In genomic region chr18:77127769-77128671, GRCh38 we compare ENCODE assay signal across 9 cellular contexts. TPM values are rescaled to one million over a fixed set of nuclear protein-coding genes. Genes with fewer than 3 reads are reported as not detected.
DNase-seq lines count a peak whose midpoint lies in the region; ATAC-seq, FAIRE-seq and TF ChIP-seq lines count a peak whose summit lies in the region.
"Had no signal": no experiment of that assay in that cellular context is flagged by ENCODE, and none has a peak within 500 bp of the region (broad histone marks: within the 10 kb centered on the region; RNA-seq: fewer than 3 reads in every experiment).

No MANE protein-coding gene starts in this region.

- H3K36me3 Mint-ChIP-seq in astrocyte (ENCODE audit: low read depth, unreplicated experiment) = no peaks in the 10 kb centered on the region

- in situ Hi-C loops in GM13977 (cut with MboI; ENCODE audit: low pct_unique_long_range_greater_than_20kb, low sequenced_read_pairs, unreplicated experiment) = loop anchor here (10.0 kb wide), 1 partner anchor 63 kb away; no protein-coding TSS in a partner anchor

- POLR2A ChIA-PET in AG04449 (lab: Yijun Ruan, JAX) = interaction anchor here (1.0 kb wide), 1 partner anchor 26 kb away, joined by 5 read pairs; no protein-coding TSS in a partner anchor
- POLR2A ChIA-PET in OCI-LY7 (lab: Charles Lee) = interaction anchor here (1.4 kb wide), 1 partner anchor 24 kb away, joined by 3 read pairs; no protein-coding TSS in a partner anchor

- no peak overlapping the region for H2AFZ ChIP-seq in OCI-LY7 (ENCODE audit: low read length)
- H2AFZ ChIP-seq in astrocyte (ENCODE audit: low read depth, low read length) = no peak overlapping the region

- peak overlapping the region; percentile 81 for H3K9ac ChIP-seq in astrocyte (ENCODE audit: low read length)

- H3K4me1 Mint-ChIP-seq in astrocyte (ENCODE audit: low read depth, unreplicated experiment) = peaks cover 40% of the 10 kb centered on the region

- no peaks in the 10 kb centered on the region for H3K9me2 ChIP-seq in OCI-LY7 (ENCODE audit: insufficient read depth, low read length)

- peaks cover 75% of the 10 kb centered on the region for H3K4me1 ChIP-seq in OCI-LY7 (ENCODE audit: insufficient read depth, low read length, poor library complexity, severe bottlenecking)
- peaks cover 47% of the 10 kb centered on the region for H3K4me1 ChIP-seq in astrocyte (ENCODE audit: insufficient read depth, low read length)
- peaks cover 0 to 45% (median 17%) of the 10 kb centered on the region in 4 donors for H3K4me1 ChIP-seq in tibial artery
- no peaks in the 10 kb centered on the region for H3K4me1 ChIP-seq in BE2C

- H3K9me3 Mint-ChIP-seq in astrocyte (ENCODE audit: unreplicated experiment) = no peaks in the 10 kb centered on the region

- H3K27ac ChIP-seq in OCI-LY7 (ENCODE audit: low read depth, low read length, poor library complexity, severe bottlenecking) (peak overlapping the region; percentile 44), astrocyte (ENCODE audit: low read depth, low read length) (peak overlapping the region; percentile 96), tibial artery (peak overlapping the region; percentile 47 to 57)

- H3K79me2 ChIP-seq in OCI-LY7 (ENCODE audit: insufficient read depth, low read depth, low read length) (peaks cover 61% of the 10 kb centered on the region), astrocyte (ENCODE audit: insufficient read depth, low read length) (peaks cover 46% of the 10 kb centered on the region)

- peaks cover 7% of the 10 kb centered on the region; the same call in 1 of the 2 replicates for H3K36me3 ChIP-seq in OCI-LY7 (ENCODE audit: insufficient read depth, low read length)
- no peaks in the 10 kb centered on the region for H3K36me3 ChIP-seq in astrocyte (ENCODE audit: insufficient read depth, low read length)
- no peaks in the 10 kb centered on the region for H3K36me3 ChIP-seq in tibial artery
- no peaks in the 10 kb centered on the region for H3K36me3 ChIP-seq in BE2C

- no peaks in the 10 kb centered on the region for H3K9me3 ChIP-seq in OCI-LY7 (ENCODE audit: low read length)
- H3K9me3 ChIP-seq in astrocyte (ENCODE audit: insufficient read depth, low read depth, low read length) = no peaks in the 10 kb centered on the region
- no peaks in the 10 kb centered on the region for H3K9me3 ChIP-seq in tibial artery
- H3K9me3 ChIP-seq in BE2C = no peaks in the 10 kb centered on the region

- intact Hi-C loops in OCI-LY7 (cut with micrococcal nuclease; ENCODE audit: unreplicated experiment) = loop anchor here (10.0 kb wide), 1 partner anchor 633 kb away; the partner anchor contains the start of gene ZNF516
- intact Hi-C loops in left colon (cut with DNase I, micrococcal nuclease) = no loop called here
- intact Hi-C loops in tibial artery (cut with DNase I; ENCODE audit: low total_unique reads) = no loop called here

- no TSS peak for BruUV-seq in OCI-LY7 (replicated peaks; lab: Mats Ljungman, UMichigan)

- H3K27me3 Mint-ChIP-seq in astrocyte (ENCODE audit: low read depth, unreplicated experiment) = no peaks in the 10 kb centered on the region

- CTCF ChIA-PET in AG04449 (lab: Yijun Ruan, JAX) = interaction anchor here (1.3 to 1.7 kb wide), 2 partner anchors 67 to 84 kb away, joined by 3 to 4 read pairs; no protein-coding TSS in a partner anchor
- CTCF ChIA-PET in OCI-LY7 (lab: Charles Lee; ENCODE audit: unreplicated experiment) = no interaction called here

- TF ChIP-seq CTCF in AG04449 (IDR thresholded peaks at IDR 0.05; ENCODE audit: insufficient read depth, low read length, missing control alignments) (no peak), GM13977 (IDR thresholded peaks at IDR 0.05; ENCODE audit: extremely low read depth, insufficient read depth, missing control alignments) (no peak), OCI-LY7 (conservative IDR thresholded peaks at IDR 0.05; ENCODE audit: low read length) (no peak), astrocyte (IDR thresholded peaks at IDR 0.05; ENCODE audit: insufficient read depth, low read depth, low read length) (no peak), tibial artery (IDR thresholded peaks at IDR 0.05) (no peak), BE2C (IDR thresholded peaks at IDR 0.05; ENCODE audit: low read depth, low read length) (no peak)

- H3K4me3 ChIP-seq in AG04449 (ENCODE audit: low read depth, low read length) (peak overlapping the region; percentile 19), OCI-LY7 (ENCODE audit: low read depth, low read length, poor library complexity, severe bottlenecking) (peak overlapping the region; percentile 32), astrocyte (ENCODE audit: insufficient read depth, low read depth, low read length) (no peak overlapping the region), tibial artery (peak overlapping the region; percentile 27 to 33), BE2C (ENCODE audit: low read depth, low read length) (no peak overlapping the region)

- no peaks in the 10 kb centered on the region; the same call in 1 of the 2 replicates for H4K20me1 ChIP-seq in OCI-LY7 (ENCODE audit: insufficient read depth, low read length)
- no peaks in the 10 kb centered on the region for H4K20me1 ChIP-seq in astrocyte (ENCODE audit: insufficient read depth, low read length)

- peak; percentile 38 for ATAC-seq in HG03139 (IDR thresholded peaks at IDR 0.05; ENCODE audit: unreplicated experiment)
- peak; percentile 64 for ATAC-seq in left colon

- H3K4me2 ChIP-seq in OCI-LY7 (ENCODE audit: low read length) (peak overlapping the region; percentile 98), astrocyte (ENCODE audit: low read length) (peak overlapping the region; percentile 50)

- H3K4me3 Mint-ChIP-seq in astrocyte (ENCODE audit: unreplicated experiment) = peak overlapping the region; percentile 62

- peak; percentile 95 for FAIRE-seq in astrocyte (lab: Jason Lieb, UNC)

- H3K27me3 ChIP-seq in astrocyte (ENCODE audit: insufficient read depth, low read length) (no peaks in the 10 kb centered on the region), tibial artery (no peaks in the 10 kb centered on the region), BE2C (no peaks in the 10 kb centered on the region)

- H3K27ac Mint-ChIP-seq in astrocyte (ENCODE audit: unreplicated experiment) = peak overlapping the region; percentile 90

- DNase-seq in AG04449 (ENCODE audit: low read depth, low spot score) = peak; percentile 87
- peak; percentile 55 for DNase-seq in GM13977 (ENCODE audit: low spot score)
- DNase-seq in OCI-LY7 (ENCODE audit: low spot score) = peak; percentile 66
- peak; percentile 96 for DNase-seq in astrocyte (ENCODE audit: low read depth)
- DNase-seq in left colon = peak; percentile 54 to 56
- peak in 1 of 2 donors; percentile 69 for DNase-seq in tibial artery
- no peak for DNase-seq in BE2C
- DNase-seq: right cardiac atrium had no signal

RNA-seq across cellular contexts. Expression of gene MBP, which starts 4.6 kb away (rescaled TPM):
- 13.5 and 16.4 TPM in 2 replicates for total RNA-seq in OCI-LY7 (2014; rRNA removed; shearing (Covaris generic))
- total RNA-seq in OCI-LY7 (2022) (25.2 and 28.9 TPM in 2 replicates), astrocyte (10.8 and 11.4 TPM in 2 replicates), left colon (10 to 100 TPM; 48.5 to 51.6 TPM)
- 0.56 TPM for polyA plus RNA-seq in BE2C (2012; ENCODE audit: insufficient read depth, insufficient read length, low read depth)

Comparison
In these comparisons a context has a peak if more than half of its experiments do, and no peak if none do; other contexts are left out.
1. H3K4me3 ChIP-seq: peak in AG04449 (single experiment), OCI-LY7 (single experiment) and tibial artery (2 of 2); none in astrocyte (single experiment) and BE2C (single experiment).
2. H3K27ac ChIP-seq: peak in every context shown above with its lines; median percentile 96 in astrocyte; 52 in tibial artery; 44 in OCI-LY7.